8 cellular contexts compared by ENCODE assay signal in genomic region chr4:80202784-80203553, GRCh38. TPM values are rescaled to one million over a fixed set of nuclear protein-coding genes. Genes with fewer than 3 reads are reported as not detected.
A peak's percentile ranks its signal among the peaks of the same experiment; 100 is the strongest.
DNase-seq lines count a peak whose midpoint lies in the region; ATAC-seq and TF ChIP-seq lines count a peak whose summit lies in the region.

No MANE protein-coding gene starts in this region.

- H3K18ac ChIP-seq in mesendoderm (ENCODE audit: low read length): no peak overlapping the region

- peaks cover 0 to 9% (median 0%) of the 10 kb centered on the region in 3 donors for H3K36me3 Mint-ChIP-seq in CD8-positive, alpha-beta memory T cell

- CTCF ChIA-PET in CD8-positive, alpha-beta memory T cell (lab: Charles Lee): interaction anchor here (1.0 to 8.6 kb wide), 19 partner anchors 10 to 1287 kb away, joined by 3 to 194 read pairs (median 8); partner anchors contain the start of gene ANTXR2

- TF ChIP-seq POLR2A in tibial nerve (IDR thresholded peaks at IDR 0.05): no peak

- peaks cover 7% of the 10 kb centered on the region for H3K4me1 ChIP-seq in CD8-positive, alpha-beta memory T cell (ENCODE audit: insufficient read depth, low read length)
- peaks cover 2% of the 10 kb centered on the region for H3K4me1 ChIP-seq in mesendoderm (ENCODE audit: control insufficient read depth, low read depth, low read length)
- peaks cover 0 to 31% (median 3%) of the 10 kb centered on the region in 4 donors for H3K4me1 ChIP-seq in tibial nerve

- WGBS in mesendoderm (ENCODE audit: extremely low coverage, insufficient coverage, low lambda C conversion rate): no CpG with 5 or more reads among the region's 81 CpGs
- 3 to 23% methylated on average over 10 to 61 of the region's 81 CpGs for WGBS in tibial nerve, 2 donors

- no peak overlapping the region for H4K8ac ChIP-seq in mesendoderm (ENCODE audit: low read depth, low read length)

- H3K36me3 ChIP-seq in CD8-positive, alpha-beta memory T cell (ENCODE audit: insufficient read depth, low read length): no peaks in the 10 kb centered on the region
- H3K36me3 ChIP-seq in mesendoderm (ENCODE audit: control insufficient read depth, insufficient read depth, low read length): no peaks in the 10 kb centered on the region
- no peaks in the 10 kb centered on the region for H3K36me3 ChIP-seq in tibial nerve

- no peaks in the 10 kb centered on the region for H3K79me2 ChIP-seq in mesendoderm (ENCODE audit: control insufficient read depth, insufficient read depth, low read length)

- H3K4me3 Mint-ChIP-seq in CD8-positive, alpha-beta memory T cell: peak overlapping the region; percentile 86 to 99 (median 95)

- H3K23ac ChIP-seq in mesendoderm (ENCODE audit: low read length): peak overlapping the region; percentile 81

- H2BK15ac ChIP-seq in mesendoderm (replicated peaks; ENCODE audit: low read depth): no peak overlapping the region

- H3K4ac ChIP-seq in mesendoderm (ENCODE audit: low read depth, low read length): no peak overlapping the region

- H3K27me3 ChIP-seq in CD8-positive, alpha-beta memory T cell (ENCODE audit: insufficient read depth, low read length, poor library complexity, severe bottlenecking): no peaks in the 10 kb centered on the region
- H3K27me3 ChIP-seq in mesendoderm (ENCODE audit: insufficient read depth, low read length, poor library complexity) (peaks cover 65% of the 10 kb centered on the region), tibial nerve (peaks cover 0 to 44% of the 10 kb centered on the region in 2 donors)

- H2BK5ac ChIP-seq in mesendoderm (ENCODE audit: low read length): no peak overlapping the region

- H3K27ac Mint-ChIP-seq in CD8-positive, alpha-beta memory T cell: peak overlapping the region; percentile 57 to 96 (median 92)

- peak overlapping the region; percentile 52 for H3K4me2 ChIP-seq in mesendoderm (ENCODE audit: low read length)

- peak overlapping the region; percentile 54 for H3K27ac ChIP-seq in CD8-positive, alpha-beta memory T cell (ENCODE audit: low read depth, low read length)
- H3K27ac ChIP-seq in mesendoderm (ENCODE audit: low read depth, low read length) (no peak overlapping the region), tibial nerve (peak overlapping the region in 3 of 4 donors; percentile 17 to 87 (median 77))

- no peak overlapping the region for H2BK120ac ChIP-seq in mesendoderm (ENCODE audit: low read depth, low read length)

- H3K56ac ChIP-seq in mesendoderm (ENCODE audit: low read length): peak overlapping the region; percentile 68

- no peaks in the 10 kb centered on the region for H3K79me1 ChIP-seq in mesendoderm (ENCODE audit: low read length)

- H4K5ac ChIP-seq in mesendoderm (ENCODE audit: low read length): no peak overlapping the region

- no peak overlapping the region for H2AK5ac ChIP-seq in mesendoderm (ENCODE audit: low read length)

- TF ChIP-seq EP300 in tibial nerve (IDR thresholded peaks at IDR 0.05): no peak

- H3K9me3 Mint-ChIP-seq in CD8-positive, alpha-beta memory T cell: no peaks in the 10 kb centered on the region

- H3K9me3 ChIP-seq in CD8-positive, alpha-beta memory T cell (ENCODE audit: low read length): no peaks in the 10 kb centered on the region
- H3K9me3 ChIP-seq in tibial nerve: no peaks in the 10 kb centered on the region

- peak; percentile 25 to 74 (median 48) for DNase-seq in CD8-positive, alpha-beta memory T cell
- DNase-seq in dermis blood vessel endothelial cell (peak; percentile 29), mesendoderm (peak; percentile 64), tibial nerve (ENCODE audit: low spot score in 2 of 2) (no peak), KG1 (lab: John Stamatoyannopoulos, UW) (no peak)

- TF ChIP-seq CTCF in WI38 (IDR thresholded peaks at IDR 0.05; ENCODE audit: low read depth, low read length) (no peak), tibial nerve (IDR thresholded peaks at IDR 0.05) (no peak)

- no peak overlapping the region for H3K9ac ChIP-seq in mesendoderm (ENCODE audit: low read length)

- H3K27me3 Mint-ChIP-seq in CD8-positive, alpha-beta memory T cell: peaks cover 0 to 3% of the 10 kb centered on the region in 2 donors

- ATAC-seq in GM19467 (IDR thresholded peaks at IDR 0.05; ENCODE audit: unreplicated experiment): peak; percentile 43
- peak; percentile 44 for ATAC-seq in HG03521 (IDR thresholded peaks at IDR 0.05; ENCODE audit: unreplicated experiment)

- H3K4me3 ChIP-seq in CD8-positive, alpha-beta memory T cell (ENCODE audit: low read length): peak overlapping the region; percentile 70
- peak overlapping the region; percentile 65 for H3K4me3 ChIP-seq in WI38 (ENCODE audit: low read depth, low read length)
- no peak overlapping the region for H3K4me3 ChIP-seq in mesendoderm (ENCODE audit: low read length)
- peak overlapping the region; percentile 47 to 80 (median 64) for H3K4me3 ChIP-seq in tibial nerve

- POLR2A ChIA-PET in CD8-positive, alpha-beta memory T cell (lab: Charles Lee): interaction anchor here (0.6 to 1.9 kb wide), 10 partner anchors 19 to 695 kb away, joined by 3 to 16 read pairs (median 6); partner anchors contain the start of gene ANTXR2

- H3K4me1 Mint-ChIP-seq in CD8-positive, alpha-beta memory T cell: peaks cover 20 to 29% (median 20%) of the 10 kb centered on the region in 3 donors

RNA-seq across cellular contexts. Expression of gene PRDM8, which starts 5.7 kb away (rescaled TPM):
- total RNA-seq in CD8-positive, alpha-beta memory T cell: 10 to 100 TPM; 10.9 to 12.7 TPM
- polyA plus RNA-seq in CD8-positive, alpha-beta memory T cell: 2.4 TPM
- 1.2 TPM in 2 replicates for total RNA-seq in dermis blood vessel endothelial cell
- polyA plus RNA-seq in mesendoderm (2013, experiment 1 of 2): 0.08 TPM
- polyA plus RNA-seq in mesendoderm (2013, experiment 2 of 2): 0.01 TPM
- 10 to 100 TPM in 2 of 4 donors, 1 to 10 TPM in 2; 3.5 to 12.6 (median 10.3) TPM for total RNA-seq in tibial nerve

Comparison
In these comparisons a context has a peak if more than half of its experiments do, and no peak if none do; other contexts are left out.
1. DNase-seq: peak in CD8-positive, alpha-beta memory T cell (5 of 5), dermis blood vessel endothelial cell (single experiment) and mesendoderm (single experiment); none in tibial nerve (0 of 2) and KG1 (single experiment).